ENCODE assay signal across 19 cellular contexts in genomic region chr7:1787681-1788235, GRCh38.
DNase-seq lines count a peak whose midpoint lies in the region; ATAC-seq, FAIRE-seq and TF ChIP-seq lines count a peak whose summit lies in the region.
"Had no signal": no experiment of that assay in that cellular context is flagged by ENCODE, and none has a peak within 500 bp of the region (broad histone marks: within the 10 kb centered on the region; RNA-seq: fewer than 3 reads in every experiment).

No MANE protein-coding gene starts in this region.

- intact Hi-C loops in cardiac septum (cut with DNase I) = no loop called here
- intact Hi-C loops in left ventricle myocardium superior (cut with micrococcal nuclease) = no loop called here
- intact Hi-C loops in spleen (cut with DNase I; ENCODE audit: low total_unique reads) = no loop called here
- intact Hi-C loops in breast epithelium (cut with DNase I; ENCODE audit: low total_unique reads) = no loop called here

- no peak overlapping the region for H3K27ac ChIP-seq in spleen
- no peak overlapping the region for H3K27ac ChIP-seq in breast epithelium
- H3K27ac ChIP-seq: BLaER1, GM23248, HL-60 had no signal

- no peaks in the 10 kb centered on the region for H3K4me1 ChIP-seq in spleen
- no peaks in the 10 kb centered on the region for H3K4me1 ChIP-seq in breast epithelium
- H3K4me1 ChIP-seq: BLaER1, Caco-2 had no signal

- peaks cover 0 to 27% (median 16%) of the 10 kb centered on the region in 8 donors for H3K9me3 ChIP-seq in spleen
- peaks cover 14 to 16% of the 10 kb centered on the region in 2 donors for H3K9me3 ChIP-seq in breast epithelium
- H3K9me3 ChIP-seq: Caco-2 had no signal

- no peaks in the 10 kb centered on the region for H3K36me3 ChIP-seq in spleen
- H3K36me3 ChIP-seq in breast epithelium = no peaks in the 10 kb centered on the region
- H3K36me3 ChIP-seq: BLaER1 had no signal

- in situ Hi-C loops in GM13976 (cut with MboI; ENCODE audit: low sequenced_read_pairs, unreplicated experiment) = no loop called here

- H3K4me3 ChIP-seq in spleen (no peak overlapping the region), breast epithelium (no peak overlapping the region)
- H3K4me3 ChIP-seq: BLaER1, GM23248 had no signal

- TF ChIP-seq CTCF in spleen (IDR thresholded peaks at IDR 0.05 in 8 of 11, conservative IDR thresholded peaks at IDR 0.05 in 3 of 11) = no peak
- TF ChIP-seq CTCF in GM13976 (IDR thresholded peaks at IDR 0.05; ENCODE audit: borderline replicate concordance, control extremely low read depth, extremely low read depth, insufficient read depth, missing control alignments) = no peak
- TF ChIP-seq CTCF in breast epithelium (IDR thresholded peaks at IDR 0.05) = no peak

- H3K27me3 ChIP-seq in spleen (replicated peaks in 1 of 7) (peaks cover 0 to 20% (median 0%) of the 10 kb centered on the region in 7 donors), breast epithelium (peaks cover 0 to 5% of the 10 kb centered on the region in 2 donors)
- H3K27me3 ChIP-seq: BLaER1 had no signal

- no peak for TF ChIP-seq POLR2A in spleen (IDR thresholded peaks at IDR 0.05)
- TF ChIP-seq POLR2A in breast epithelium (IDR thresholded peaks at IDR 0.05) = no peak

- peak; percentile 27 for DNase-seq in cardiac septum (ENCODE audit: low spot score)
- no peak for DNase-seq in left ventricle myocardium superior
- peak; percentile 59 for DNase-seq in mesenteric fat pad (ENCODE audit: low spot score)
- peak; percentile 31 for DNase-seq in spleen
- DNase-seq in urothelium cell line (ENCODE audit: low spot score) = no peak
- no peak for DNase-seq in NCI-H187 (lab: John Stamatoyannopoulos, UW)
- no peak for DNase-seq in GM13976 (ENCODE audit: low spot score)
- DNase-seq in breast epithelium (ENCODE audit: low spot score in 2 of 2) = no peak
- DNase-seq: 8988T; AML-193; CD8-positive, alpha-beta memory T cell; DND-41; GF-D8; GM23248 had no signal

- 87 to 95% (median 93%) methylated on average over 16 to 18 of the region's 18 CpGs for WGBS in spleen, 5 donors

- no peak for ATAC-seq in left ventricle myocardium superior
- ATAC-seq: HCT116 had no signal

- FAIRE-seq in urothelium cell line (lab: Jason Lieb, UNC) = peak; percentile 5
- FAIRE-seq: H54 had no signal

Comparison
In these comparisons a context has a peak if more than half of its experiments do, and no peak if none do; other contexts are left out.
1. DNase-seq: peak in cardiac septum (single experiment), mesenteric fat pad (single experiment) and spleen (single experiment); none in left ventricle myocardium superior (single experiment), urothelium cell line (single experiment), NCI-H187 (0 of 2), GM13976 (single experiment) and breast epithelium (0 of 2).